ENCODE assay signal across 35 cellular contexts in genomic region chr9:69818946-69819345, GRCh38. TPM values are rescaled to one million over a fixed set of nuclear protein-coding genes. Genes with fewer than 3 reads are reported as not detected.
DNase-seq lines count a peak whose midpoint lies in the region; ATAC-seq and TF ChIP-seq lines count a peak whose summit lies in the region.
"Had no signal": no experiment of that assay in that cellular context is flagged by ENCODE, and none has a peak within 500 bp of the region (broad histone marks: within the 10 kb centered on the region; RNA-seq: fewer than 3 reads in every experiment).

No MANE protein-coding gene starts in this region.

- BruUV-seq in A673 (replicated peaks; lab: Mats Ljungman, UMichigan): no TSS peak

- H3K27ac ChIP-seq in A673 (ENCODE audit: low read depth, low read length, poor library complexity, severe bottlenecking) (peak overlapping the region; percentile 34), stomach (no peak overlapping the region)
- H3K27ac ChIP-seq: C4-2B, esophagus squamous epithelium, gastroesophageal sphincter, neutrophil, prostate gland, SJSA1, testis had no signal

- DNase-seq in A673 (ENCODE audit: low spot score) (no peak), H4 (ENCODE audit: low spot score) (peak; percentile 67), foreskin fibroblast (peak; percentile 12 to 14), T-helper 1 cell (no peak), cerebellum (ENCODE audit: low spot score) (no peak), stomach (no peak)
- DNase-seq in activated CD8-positive, alpha-beta T cell treated with anti-CD3 and anti-CD28 coated beads, Interleukin-2, amount 10 ng/mL, durations not matched to agents 7 days and 5 days: peak; percentile 40
- DNase-seq: activated CD4-positive, alpha-beta T cell treated with anti-CD3 and anti-CD28 coated beads for 1 hour; activated CD8-positive, alpha-beta memory T cell treated with anti-CD3 and anti-CD28 coated beads, Interleukin-2, amount 50 U/mL, for 48 hours; Caco-2; DND-41; esophagus squamous epithelium; hypothalamus; immature natural killer cell; KBM-7; left colon; MV-4-11; NCI-H1436 treated with DMSO at 0.1 percent for 48 hours; NCI-H446 treated with DMSO at 0.1 percent for 48 hours; RPMI8226; stimulated activated naive B cell treated with anti-CD40 and anti-IgM and Interleukin-4, amounts not matched to agents 10 μg/mL and 1 μg/mL and 100 μg/mL, for 72 hours; T-helper 17 cell; testis had no signal

- TF ChIP-seq CTCF in A673 (conservative IDR thresholded peaks at IDR 0.05; ENCODE audit: low read depth, low read length): no peak
- TF ChIP-seq CTCF in foreskin fibroblast (IDR thresholded peaks at IDR 0.05; ENCODE audit: low read depth, low read length): no peak
- TF ChIP-seq CTCF in stomach (IDR thresholded peaks at IDR 0.05): no peak

- H3K36me3 Mint-ChIP-seq in activated CD8-positive, alpha-beta T cell treated with anti-CD3 and anti-CD28 coated beads, Interleukin-2, amount 10 ng/mL, durations not matched to agents 7 days and 5 days (ENCODE audit: low read depth): peaks cover 6% of the 10 kb centered on the region
- H3K36me3 Mint-ChIP-seq: immature natural killer cell, memory B cell had no signal

- H3K4me1 ChIP-seq in A673 (ENCODE audit: insufficient read depth, low read length, poor library complexity, severe bottlenecking) (peaks cover 80% of the 10 kb centered on the region), stomach (peaks cover 0 to 10% (median 9%) of the 10 kb centered on the region in 4 donors)
- H3K4me1 ChIP-seq: Caco-2, prostate gland, testis had no signal

- no peaks in the 10 kb centered on the region for H3K27me3 ChIP-seq in A673 (replicated peaks; ENCODE audit: insufficient read depth, low read depth, low read length, poor library complexity)
- H3K27me3 ChIP-seq in stomach: peaks cover 0 to 46% (median 15%) of the 10 kb centered on the region in 3 donors
- H3K27me3 ChIP-seq: SJSA1, testis had no signal

- H3K27ac Mint-ChIP-seq in activated CD8-positive, alpha-beta T cell treated with anti-CD3 and anti-CD28 coated beads, Interleukin-2, amount 10 ng/mL, durations not matched to agents 7 days and 5 days: no peak overlapping the region
- H3K27ac Mint-ChIP-seq: activated naive CD4-positive, alpha-beta T cell treated with anti-CD3 and anti-CD28 coated beads, Interleukin-2, amount 50 U/mL, for 72 hours; GM23338; immature natural killer cell; memory B cell; stimulated activated naive B cell treated with anti-CD40 and anti-IgM and Interleukin-4, amounts not matched to agents 10 μg/mL and 1 μg/mL and 100 μg/mL, for 72 hours; T-helper 17 cell had no signal

- H3K27me3 Mint-ChIP-seq in activated CD8-positive, alpha-beta T cell treated with anti-CD3 and anti-CD28 coated beads, Interleukin-2, amount 10 ng/mL, durations not matched to agents 7 days and 5 days (ENCODE audit: low read depth): peaks cover 5% of the 10 kb centered on the region

- H3K36me3 ChIP-seq in A673 (ENCODE audit: insufficient read depth, low read length, poor library complexity, severe bottlenecking): no peaks in the 10 kb centered on the region
- no peaks in the 10 kb centered on the region for H3K36me3 ChIP-seq in stomach
- H3K36me3 ChIP-seq: esophagus squamous epithelium, gastroesophageal sphincter, neutrophil, prostate gland, SJSA1 had no signal

- H3K4me3 ChIP-seq in A673 (ENCODE audit: low read depth, low read length, poor library complexity, severe bottlenecking): no peak overlapping the region
- H3K4me3 ChIP-seq in foreskin fibroblast (ENCODE audit: low read depth in 1 of 2, low read length in 2 of 2): no peak overlapping the region
- no peak overlapping the region for H3K4me3 ChIP-seq in stomach
- H3K4me3 ChIP-seq: esophagus squamous epithelium, gastroesophageal sphincter, GM23338, prostate gland, SJSA1, testis had no signal

- 62 to 76% (median 69%) methylated on average over 2 of the region's 2 CpGs for WGBS in stomach, 5 donors

- H3K4me1 Mint-ChIP-seq in activated CD8-positive, alpha-beta T cell treated with anti-CD3 and anti-CD28 coated beads, Interleukin-2, amount 10 ng/mL, durations not matched to agents 7 days and 5 days (ENCODE audit: low read depth): peaks cover 59% of the 10 kb centered on the region

- POLR2A ChIA-PET in A673 (lab: Charles Lee; ENCODE audit: low non-redundant PET): no interaction called here
- POLR2A ChIA-PET in activated CD8-positive, alpha-beta T cell treated with anti-CD3 and anti-CD28 coated beads, Interleukin-2, amount 10 ng/mL, durations not matched to agents 7 days and 5 days (lab: Charles Lee): no interaction called here

- intact Hi-C loops in A673 (cut with micrococcal nuclease; ENCODE audit: unreplicated experiment) (no loop called here), stomach (cut with DNase I; ENCODE audit: low total_unique reads) (no loop called here)

- peak; percentile 9 for ATAC-seq in activated CD8-positive, alpha-beta T cell treated with anti-CD3 and anti-CD28 coated beads, Interleukin-2, amount 10 ng/mL, durations not matched to agents 7 days and 5 days
- no peak for ATAC-seq in GM18868 (IDR thresholded peaks at IDR 0.05; ENCODE audit: unreplicated experiment)
- ATAC-seq: activated naive CD4-positive, alpha-beta T cell treated with anti-CD3 and anti-CD28 coated beads, Interleukin-2, amount 50 U/mL, for 72 hours; gastroesophageal sphincter; GM23338; left colon; sciatic nerve; stimulated activated naive B cell treated with anti-CD40 and anti-IgM and Interleukin-4, amounts not matched to agents 10 μg/mL and 1 μg/mL and 100 μg/mL, for 72 hours; T-helper 17 cell had no signal

- no peak overlapping the region for H3K4me3 Mint-ChIP-seq in activated CD8-positive, alpha-beta T cell treated with anti-CD3 and anti-CD28 coated beads, Interleukin-2, amount 10 ng/mL, durations not matched to agents 7 days and 5 days
- H3K4me3 Mint-ChIP-seq: GM23338, immature natural killer cell, memory B cell, T-helper 17 cell had no signal

- no peak for TF ChIP-seq POLR2A in stomach (IDR thresholded peaks at IDR 0.05)

- CTCF ChIA-PET in A673 (lab: Charles Lee): no interaction called here
- CTCF ChIA-PET in activated CD8-positive, alpha-beta T cell treated with anti-CD3 and anti-CD28 coated beads, Interleukin-2, amount 10 ng/mL, durations not matched to agents 7 days and 5 days (lab: Charles Lee): interaction anchor here (0.7 to 1.5 kb wide), 4 partner anchors 9 to 15 kb away, joined by 3 to 5 read pairs (median 4); no protein-coding TSS in a partner anchor

- H3K9me3 Mint-ChIP-seq in activated CD8-positive, alpha-beta T cell treated with anti-CD3 and anti-CD28 coated beads, Interleukin-2, amount 10 ng/mL, durations not matched to agents 7 days and 5 days (ENCODE audit: insufficient read depth): no peaks in the 10 kb centered on the region
- H3K9me3 Mint-ChIP-seq: GM23338, immature natural killer cell had no signal

- TF ChIP-seq EP300 in stomach (IDR thresholded peaks at IDR 0.05): no peak

- H3K9me3 ChIP-seq in A673 (ENCODE audit: low read depth, low read length, poor library complexity, severe bottlenecking): no peaks in the 10 kb centered on the region
- H3K9me3 ChIP-seq in stomach: no peaks in the 10 kb centered on the region
- H3K9me3 ChIP-seq: Caco-2, esophagus squamous epithelium, gastroesophageal sphincter, neutrophil, prostate gland, SJSA1, testis had no signal

RNA-seq across cellular contexts. Expression of gene CFAP95, which starts 1.7 kb away (rescaled TPM):
- total RNA-seq in A673 (2021) (1.5 and 2.6 TPM in 2 replicates), cerebellum (not detected), stomach (not detected)
- not detected in 2 replicates for total RNA-seq in H4 (2014; rRNA removed; shearing (Covaris generic))
- under 1 TPM; 0.42 to 0.47 TPM for total RNA-seq in activated CD8-positive, alpha-beta T cell treated with anti-CD3 and anti-CD28 coated beads, Interleukin-2, amount 10 ng/mL, durations not matched to agents 7 days and 5 days
- polyA plus RNA-seq in stomach: not detected
- total RNA-seq: activated naive CD4-positive, alpha-beta T cell treated with anti-CD3 and anti-CD28 coated beads, Interleukin-2, amount 50 U/mL, for 72 hours; Caco-2; dermis microvascular lymphatic vessel endothelial cell; esophagus squamous epithelium; gastroesophageal sphincter; HT1080; sciatic nerve; SJSA1; T-helper 17 cell had no signal
- polyA plus RNA-seq: immature natural killer cell had no signal

RNA-seq across cellular contexts. Expression of gene PTAR1, which starts 59.1 kb away (rescaled TPM):
- total RNA-seq in A673 (2021) (60.9 and 61.5 TPM in 2 replicates), cerebellum (110 TPM), stomach (100 to 1,000 TPM in 1 of 5 donors, 10 to 100 TPM in 4; 10.7 to 124 (median 47.2) TPM)
- total RNA-seq in H4 (2014; rRNA removed; shearing (Covaris generic)): 24.4 and 36.0 TPM in 2 replicates
- total RNA-seq in activated CD8-positive, alpha-beta T cell treated with anti-CD3 and anti-CD28 coated beads, Interleukin-2, amount 10 ng/mL, durations not matched to agents 7 days and 5 days: 10 to 100 TPM; 48.3 to 51.3 TPM
- 1 to 10 TPM; 4.5 to 5.7 (median 4.7) TPM for polyA plus RNA-seq in stomach

Comparison
In these comparisons a context has a peak if more than half of its experiments do, and no peak if none do; other contexts are left out.
1. DNase-seq: peak in H4 (single experiment), activated CD8-positive, alpha-beta T cell treated with anti-CD3 and anti-CD28 coated beads, Interleukin-2, amount 10 ng/mL, durations not matched to agents 7 days and 5 days (single experiment) and foreskin fibroblast (2 of 2); none in A673 (single experiment), T-helper 1 cell (0 of 5), cerebellum (single experiment) and stomach (single experiment).